Comparison of ENCODE assay signal across 18 cellular contexts in the genomic region with DNA sequence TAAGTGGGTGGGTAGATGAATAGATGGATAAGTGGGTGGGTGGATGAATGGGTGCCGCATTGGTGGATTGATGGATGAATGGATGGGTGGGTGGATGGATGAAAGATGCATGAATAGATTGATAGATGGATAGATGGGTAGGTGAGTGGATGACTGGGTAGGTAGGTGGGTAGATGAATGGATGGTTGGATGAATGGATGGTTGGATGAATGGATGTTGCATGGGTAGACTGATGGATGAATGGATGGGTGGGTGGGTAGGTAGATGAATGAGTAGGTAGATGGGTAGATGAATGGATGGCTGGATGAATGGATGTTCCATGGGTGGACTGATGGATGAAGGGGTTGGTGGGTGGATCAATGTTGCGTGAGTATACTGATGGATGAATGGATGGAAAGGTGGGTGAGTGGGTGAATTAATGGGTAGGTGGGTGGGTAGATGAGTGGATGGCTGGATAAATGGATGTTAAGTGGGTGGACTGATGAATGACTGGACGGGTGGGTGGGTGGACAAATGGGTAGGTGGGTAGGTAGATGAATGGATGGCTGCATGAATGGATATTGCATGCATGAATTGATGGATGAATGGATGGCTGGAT. TPM values are rescaled to one million over a fixed set of nuclear protein-coding genes. Genes with fewer than 3 reads are reported as not detected.
A peak's percentile ranks its signal among the peaks of the same experiment; 100 is the strongest.
DNase-seq lines count a peak whose midpoint lies in the region; ATAC-seq, FAIRE-seq and TF ChIP-seq lines count a peak whose summit lies in the region.
"Had no signal": no experiment of that assay in that cellular context is flagged by ENCODE, and none has a peak within 500 bp of the region (broad histone marks: within the 10 kb centered on the region; RNA-seq: fewer than 3 reads in every experiment).

No MANE protein-coding gene starts in this region.

- no peak for TF ChIP-seq EP300 in K562 (IDR thresholded peaks at IDR 0.05; ENCODE audit: low read length)

- H3K4me3 Mint-ChIP-seq in mesothelial cell of epicardium: no peak overlapping the region
- H3K4me3 Mint-ChIP-seq in natural killer cell treated with Interleukin-12 subunit alpha and Interleukin-12 subunit beta and Interleukin-15 and Interleukin-18, amount 100 ng/mL, for 72 hours: no peak overlapping the region
- H3K4me3 Mint-ChIP-seq: B cell; CD8-positive, alpha-beta T cell; GM23338; HFFc6 had no signal

- H3K9me3 ChIP-seq in HEK293 (ENCODE audit: control insufficient read depth, insufficient read depth, low read depth, low read length) (no peaks in the 10 kb centered on the region), K562 (replicated peaks; ENCODE audit: control insufficient read depth, insufficient read depth, low read depth, low read length) (peaks cover 19% of the 10 kb centered on the region), neuronal stem cell (replicated peaks in 1 of 2; ENCODE audit: control insufficient read depth in 2 of 2, insufficient read depth in 1 of 2, low read depth in 1 of 2, low read length in 2 of 2) (peaks cover 41 to 65% of the 10 kb centered on the region in 2 donors)

- no peak for FAIRE-seq in K562 (lab: Jason Lieb, UNC)
- FAIRE-seq: GM12878, H54 had no signal

- no peak for TF ChIP-seq RAD21 in K562 (CRISPR knock-in tag; conservative IDR thresholded peaks at IDR 0.05 in 1 of 2, IDR thresholded peaks at IDR 0.05 in 1 of 2)

- no peak overlapping the region for H4K8ac ChIP-seq in neuronal stem cell (ENCODE audit: low read depth, low read length)

- no peak overlapping the region for H2AFZ ChIP-seq in K562 (ENCODE audit: low read depth, low read length)
- H2AFZ ChIP-seq in neuronal stem cell (ENCODE audit: low read length): no peak overlapping the region
- H2AFZ ChIP-seq: GM23338 had no signal

- H4K20me1 ChIP-seq in K562 (replicated peaks; ENCODE audit: control insufficient read depth, insufficient read depth, low read length): no peaks in the 10 kb centered on the region

- ATAC-seq in K562 (no peak), GM21526 (IDR thresholded peaks at IDR 0.05; ENCODE audit: low FRiP score, unreplicated experiment) (no peak)
- ATAC-seq in natural killer cell treated with Interleukin-12 subunit alpha and Interleukin-12 subunit beta and Interleukin-15 and Interleukin-18, amount 100 ng/mL, for 72 hours: no peak
- ATAC-seq: CD8-positive, alpha-beta T cell; GM12878; GM23338 had no signal

- no peak overlapping the region for H2AK5ac ChIP-seq in neuronal stem cell (ENCODE audit: low read depth, low read length)

- in situ Hi-C loops in K562 (cut with MboI): no loop called here

- no peak overlapping the region for H3K4me3 ChIP-seq in HEK293 (ENCODE audit: low read depth, low read length)
- H3K4me3 ChIP-seq in K562: no peak overlapping the region
- peak overlapping the region in 1 of 2 donors; percentile 33 for H3K4me3 ChIP-seq in neuronal stem cell (ENCODE audit: low read length in 2 of 2)
- H3K4me3 ChIP-seq: GM12878, GM23338 had no signal

- intact Hi-C loops in K562 (cut with micrococcal nuclease): no loop called here

- peaks cover 85% of the 10 kb centered on the region for H3K36me3 Mint-ChIP-seq in mesothelial cell of epicardium
- H3K36me3 Mint-ChIP-seq in natural killer cell treated with Interleukin-12 subunit alpha and Interleukin-12 subunit beta and Interleukin-15 and Interleukin-18, amount 100 ng/mL, for 72 hours: peaks cover 30% of the 10 kb centered on the region

- TF ChIP-seq CTCF in HEK293 (tag by site-specific recombination; IDR thresholded peaks at IDR 0.05): no peak
- TF ChIP-seq CTCF in K562 (IDR thresholded peaks at IDR 0.05 in 2 of 3, conservative IDR thresholded peaks at IDR 0.05 in 1 of 3; ENCODE audit: insufficient read depth in 2 of 3, low read depth in 1 of 3, low read length in 3 of 3): no peak
- TF ChIP-seq CTCF in mesothelial cell of epicardium (IDR thresholded peaks at IDR 0.05; ENCODE audit: unreplicated experiment): no peak

- H3K27me3 ChIP-seq in K562 (ENCODE audit: control insufficient read depth in 2 of 2, insufficient read depth in 2 of 2, low read length in 2 of 2) (no peaks in the 10 kb centered on the region), neuronal stem cell (ENCODE audit: control insufficient read depth in 3 of 3, insufficient read depth in 3 of 3, low read depth in 1 of 3, low read length in 3 of 3) (no peaks in the 10 kb centered on the region)
- H3K27me3 ChIP-seq: BLaER1 treated with 17β-estradiol and CSF1 and Interleukin-3, amounts not matched to agents 10 nM and 100 nM had no signal

- BruUV-seq in K562 (replicated peaks; lab: Mats Ljungman, UMichigan): no TSS peak

- TF ChIP-seq POLR2A in K562 (conservative IDR thresholded peaks at IDR 0.05): no peak

- H3K27ac ChIP-seq in HEK293 (ENCODE audit: extremely low read depth, low read depth, low read length): no peak overlapping the region
- no peak overlapping the region for H3K27ac ChIP-seq in K562 (ENCODE audit: extremely low read depth, low read depth, low read length)
- H3K27ac ChIP-seq in neuronal stem cell (replicated peaks; ENCODE audit: low read length): no peak overlapping the region
- H3K27ac ChIP-seq: BLaER1 treated with 17β-estradiol and CSF1 and Interleukin-3, amounts not matched to agents 10 nM and 100 nM had no signal

- POLR2A ChIA-PET in HEK293 (lab: Yijun Ruan, JAX) (no interaction called here), K562 (lab: Yijun Ruan, JAX) (no interaction called here)

- CTCF ChIA-PET in HEK293 (lab: Yijun Ruan, JAX) (no interaction called here), K562 (lab: Yijun Ruan, JAX; ENCODE audit: low intra/inter-chr PET ratio) (no interaction called here)

- H3K4me1 ChIP-seq in HEK293 (ENCODE audit: control insufficient read depth, insufficient read depth, low read length) (no peaks in the 10 kb centered on the region), K562 (replicated peaks in 1 of 2; ENCODE audit: control insufficient read depth in 2 of 2, insufficient read depth in 2 of 2, low read length in 2 of 2) (no peaks in the 10 kb centered on the region; a peak in 1 of 5 replicates), neuronal stem cell (ENCODE audit: control insufficient read depth in 2 of 2, insufficient read depth in 1 of 2, low read depth in 1 of 2, low read length in 2 of 2) (no peaks in the 10 kb centered on the region)

- H3K4me2 ChIP-seq in K562 (ENCODE audit: insufficient read depth, low read length): no peak overlapping the region
- no peak overlapping the region for H3K4me2 ChIP-seq in neuronal stem cell (ENCODE audit: insufficient read depth, low read length, poor library complexity, severe bottlenecking)
- H3K4me2 ChIP-seq: BLaER1 treated with 17β-estradiol and CSF1 and Interleukin-3, amounts not matched to agents 10 nM and 100 nM; GM23338 had no signal

- no peaks in the 10 kb centered on the region for H3K4me1 Mint-ChIP-seq in mesothelial cell of epicardium
- H3K4me1 Mint-ChIP-seq in natural killer cell treated with Interleukin-12 subunit alpha and Interleukin-12 subunit beta and Interleukin-15 and Interleukin-18, amount 100 ng/mL, for 72 hours (ENCODE audit: low read depth in 2 of 2): peaks cover 3 to 14% of the 10 kb centered on the region in 2 donors
- H3K4me1 Mint-ChIP-seq: B cell, GM23338 had no signal

- H3K27ac Mint-ChIP-seq in mesothelial cell of epicardium: no peak overlapping the region
- no peak overlapping the region for H3K27ac Mint-ChIP-seq in natural killer cell treated with Interleukin-12 subunit alpha and Interleukin-12 subunit beta and Interleukin-15 and Interleukin-18, amount 100 ng/mL, for 72 hours
- H3K27ac Mint-ChIP-seq: B cell; CD8-positive, alpha-beta T cell; GM23338; HFFc6 had no signal

- no peak overlapping the region for H3K23ac ChIP-seq in neuronal stem cell (ENCODE audit: low read depth, low read length, poor library complexity)

- 95% methylated on average over 2 of the region's 3 CpGs for WGBS in K562 (ENCODE audit: insufficient coverage, low coverage, missing lambda C conversion rate)
- WGBS in neuronal stem cell (ENCODE audit: extremely low coverage in 2 of 2, insufficient read length in 2 of 2, insufficient replicate concordance in 1 of 2), 2 donors: 60% methylated on average over 1 of the region's 3 CpGs; no CpG with 5 or more reads in 1 of the 2 donors

- H2BK15ac ChIP-seq in neuronal stem cell (ENCODE audit: low read length): no peak overlapping the region

- no peak overlapping the region for H3K14ac ChIP-seq in neuronal stem cell (ENCODE audit: low read length)

- H4K91ac ChIP-seq in neuronal stem cell (ENCODE audit: low read depth, low read length, poor library complexity): no peak overlapping the region

- no peaks in the 10 kb centered on the region; the same call in 2 of the 3 replicates for H3K79me2 ChIP-seq in K562 (ENCODE audit: control insufficient read depth, insufficient read depth, low read length)

- H3K9ac ChIP-seq in K562 (ENCODE audit: insufficient read depth in 1 of 2, low read depth in 2 of 2, low read length in 2 of 2) (no peak overlapping the region), neuronal stem cell (ENCODE audit: low read depth, low read length, poor library complexity) (peak overlapping the region; percentile 27)
- H3K9ac ChIP-seq: BLaER1 treated with 17β-estradiol and CSF1 and Interleukin-3, amounts not matched to agents 10 nM and 100 nM had no signal

- H3K9me1 ChIP-seq in K562 (ENCODE audit: control insufficient read depth, insufficient read depth, low read length): no peaks in the 10 kb centered on the region

- H3K79me1 ChIP-seq in neuronal stem cell (ENCODE audit: low read depth, low read length): no peaks in the 10 kb centered on the region

- H2BK12ac ChIP-seq in neuronal stem cell (ENCODE audit: low read length): no peak overlapping the region

- peaks cover 72% of the 10 kb centered on the region for H3K9me3 Mint-ChIP-seq in mesothelial cell of epicardium
- peaks cover 19% of the 10 kb centered on the region for H3K9me3 Mint-ChIP-seq in natural killer cell treated with Interleukin-12 subunit alpha and Interleukin-12 subunit beta and Interleukin-15 and Interleukin-18, amount 100 ng/mL, for 72 hours

- H3K36me3 ChIP-seq in HEK293 (ENCODE audit: control insufficient read depth in 2 of 2, insufficient read depth in 1 of 2, low read length in 2 of 2) (peaks cover 0 to 53% of the 10 kb centered on the region in 2 experiments; a peak in 2 of 3 replicates), K562 (ENCODE audit: control insufficient read depth, insufficient read depth, low read length) (peaks cover 52% of the 10 kb centered on the region; the same call in 2 of the 3 replicates), neuronal stem cell (replicated peaks in 1 of 2; ENCODE audit: control insufficient read depth in 2 of 2, insufficient read depth in 2 of 2, low read length in 2 of 2) (peaks cover 5 to 67% of the 10 kb centered on the region in 2 donors)

- no peak overlapping the region for H2BK5ac ChIP-seq in neuronal stem cell (ENCODE audit: low read length)

- no peak overlapping the region for H3K4ac ChIP-seq in neuronal stem cell (ENCODE audit: low read length)

- no peak overlapping the region for H3K18ac ChIP-seq in neuronal stem cell (ENCODE audit: low read length)

- no peak overlapping the region for H2BK120ac ChIP-seq in neuronal stem cell (ENCODE audit: low read depth, low read length)

- DNase-seq in K562 (ENCODE audit: extremely low read depth in 1 of 4, low spot score in 3 of 4): no peak
- DNase-seq in neuronal stem cell (ENCODE audit: low spot score): no peak
- no peak for DNase-seq in mesothelial cell of epicardium (ENCODE audit: low spot score in 2 of 2, unreplicated experiment in 2 of 2)
- DNase-seq in natural killer cell treated with Interleukin-12 subunit alpha and Interleukin-12 subunit beta and Interleukin-15 and Interleukin-18, amount 100 ng/mL, for 72 hours (ENCODE audit: low spot score): no peak
- DNase-seq: Calu3; CD8-positive, alpha-beta T cell; DMS53; DND-41; EL; HCEC 1CT; HFFc6 had no signal

- H3K27me3 Mint-ChIP-seq in mesothelial cell of epicardium (ENCODE audit: low read depth): no peaks in the 10 kb centered on the region
- H3K27me3 Mint-ChIP-seq in natural killer cell treated with Interleukin-12 subunit alpha and Interleukin-12 subunit beta and Interleukin-15 and Interleukin-18, amount 100 ng/mL, for 72 hours: no peaks in the 10 kb centered on the region
- H3K27me3 Mint-ChIP-seq: B cell had no signal

RNA-seq across cellular contexts. Expression of a gene that starts 30.5 kb away (rescaled TPM):
- total RNA-seq in K562 (2011; cell fraction: chromatin; rRNA removed; ENCODE audit: low replicate concordance): 94.4 and 106 TPM in 2 replicates
- 48.0 and 49.5 TPM in 2 replicates for total RNA-seq in K562 (2011; cell fraction: nucleolus; rRNA removed)
- total RNA-seq in K562 (2011; cell fraction: nucleoplasm; rRNA removed): 47.5 and 60.0 TPM in 2 replicates
- total RNA-seq in K562 (2014; rRNA removed): 7.7 and 8.2 TPM in 2 replicates
- total RNA-seq in K562 (2014; rRNA removed; fragmentation: Illumina TruSeq; extraction: Trizol): 4.4 and 6.4 TPM in 2 replicates
- total RNA-seq in K562 (2015; rRNA removed; fragmentation: Illumina TruSeq; extraction: Trizol): 10.7 and 12.3 TPM in 2 replicates
- 15.1 and 16.0 TPM in 2 replicates for total RNA-seq in K562 (2021)
- polyA plus RNA-seq in K562 (2011; rRNA removed): 13.0 and 18.7 TPM in 2 replicates
- 13.4 and 18.3 TPM in 2 replicates for polyA plus RNA-seq in K562 (2011; cell fraction: cytosol; rRNA removed)
- 66.3 and 91.6 TPM in 2 replicates for polyA plus RNA-seq in K562 (2011; cell fraction: nucleus; rRNA removed)
- 12.3 and 19.9 TPM in 2 replicates for polyA plus RNA-seq in K562 (2012)
- polyA plus RNA-seq in K562 (2014; fragmentation: Illumina TruSeq; extraction: Trizol): 12.4 and 13.8 TPM in 2 replicates
- under 1 TPM; 0.75 to 0.87 TPM for polyA plus RNA-seq in K562 (2014; fragmentation: Nextera tagmentation; extraction: Ambion mirVana)
- polyA plus RNA-seq in K562 (2014; rRNA removed): 11.7 and 11.9 TPM in 2 replicates
- 22.6 and 23.1 TPM in 2 replicates for polyA minus RNA-seq in K562 (2011; rRNA and poly(A)+ RNA removed)
- polyA minus RNA-seq in K562 (2011; cell fraction: cytosol; rRNA and poly(A)+ RNA removed): 9.9 and 13.2 TPM in 2 replicates
- polyA minus RNA-seq in K562 (2011; cell fraction: nucleus; rRNA and poly(A)+ RNA removed): 34.6 and 45.8 TPM in 2 replicates
- 4.1 TPM for polyA plus RNA-seq in neuronal stem cell (2013, experiment 1 of 2)
- polyA plus RNA-seq in neuronal stem cell (2013, experiment 2 of 2): 4.3 TPM
- 25.9 to 29.8 TPM (median 27.3 TPM) in 3 replicates for total RNA-seq in mesothelial cell of epicardium
- 10 to 100 TPM; 13.0 to 40.9 TPM for total RNA-seq in natural killer cell treated with Interleukin-12 subunit alpha and Interleukin-12 subunit beta and Interleukin-15 and Interleukin-18, amount 100 ng/mL, for 72 hours

RNA-seq across cellular contexts. Expression of a gene that starts 32.9 kb away (rescaled TPM):
- 9.2 and 12.9 TPM in 2 replicates for total RNA-seq in K562 (2011; cell fraction: chromatin; rRNA removed; ENCODE audit: low replicate concordance)
- 7.8 and 10.5 TPM in 2 replicates for total RNA-seq in K562 (2011; cell fraction: nucleolus; rRNA removed)
- total RNA-seq in K562 (2011; cell fraction: nucleoplasm; rRNA removed): 11.3 and 11.6 TPM in 2 replicates
- total RNA-seq in K562 (2014; rRNA removed) (5.1 and 5.6 TPM in 2 replicates), K562 (2014; rRNA removed; fragmentation: Illumina TruSeq; extraction: Trizol) (4.2 and 5.8 TPM in 2 replicates), K562 (2015; rRNA removed; fragmentation: Illumina TruSeq; extraction: Trizol) (3.6 and 4.3 TPM in 2 replicates), K562 (2021) (3.3 and 6.3 TPM in 2 replicates), mesothelial cell of epicardium (4.3 to 6.2 TPM (median 5.9 TPM) in 3 replicates)
- polyA plus RNA-seq in K562 (2011; rRNA removed) (7.5 and 8.1 TPM in 2 replicates), K562 (2014; fragmentation: Illumina TruSeq; extraction: Trizol) (4.1 and 4.7 TPM in 2 replicates), K562 (2014; fragmentation: Nextera tagmentation; extraction: Ambion mirVana) (1 to 10 TPM; 2.8 to 4.2 TPM), K562 (2014; rRNA removed) (4.7 and 5.4 TPM in 2 replicates)
- 6.5 and 7.1 TPM in 2 replicates for polyA plus RNA-seq in K562 (2011; cell fraction: cytosol; rRNA removed)
- 6.2 and 6.6 TPM in 2 replicates for polyA plus RNA-seq in K562 (2011; cell fraction: nucleus; rRNA removed)
- polyA plus RNA-seq in K562 (2012): 5.6 and 7.6 TPM in 2 replicates
- 4.2 and 5.7 TPM in 2 replicates for polyA minus RNA-seq in K562 (2011; rRNA and poly(A)+ RNA removed)
- polyA minus RNA-seq in K562 (2011; cell fraction: cytosol; rRNA and poly(A)+ RNA removed): 1.2 and 2.1 TPM in 2 replicates
- polyA minus RNA-seq in K562 (2011; cell fraction: nucleus; rRNA and poly(A)+ RNA removed): 3.4 and 3.8 TPM in 2 replicates
- polyA plus RNA-seq in neuronal stem cell (2013, experiment 1 of 2): 3.8 TPM
- 3.2 TPM for polyA plus RNA-seq in neuronal stem cell (2013, experiment 2 of 2)
- total RNA-seq in natural killer cell treated with Interleukin-12 subunit alpha and Interleukin-12 subunit beta and Interleukin-15 and Interleukin-18, amount 100 ng/mL, for 72 hours: 1 to 10 TPM; 6.1 to 6.3 TPM

RNA-seq across cellular contexts. Expression of a gene that starts 41.0 kb away (rescaled TPM):
- total RNA-seq in K562 (2011; cell fraction: chromatin; rRNA removed; ENCODE audit: low replicate concordance): 13.5 and 56.3 TPM in 2 replicates
- total RNA-seq in K562 (2011; cell fraction: nucleolus; rRNA removed): 37.2 and 53.2 TPM in 2 replicates
- total RNA-seq in K562 (2011; cell fraction: nucleoplasm; rRNA removed): 20.7 and 21.8 TPM in 2 replicates
- total RNA-seq in K562 (2014; rRNA removed) (15.7 and 25.3 TPM in 2 replicates), K562 (2014; rRNA removed; fragmentation: Illumina TruSeq; extraction: Trizol) (1.7 and 2.5 TPM in 2 replicates), K562 (2015; rRNA removed; fragmentation: Illumina TruSeq; extraction: Trizol) (7.0 and 7.1 TPM in 2 replicates), K562 (2021) (38.3 and 38.7 TPM in 2 replicates), mesothelial cell of epicardium (26.4 to 28.3 TPM (median 28.3 TPM) in 3 replicates)
- polyA plus RNA-seq in K562 (2011; rRNA removed) (5.5 and 10.0 TPM in 2 replicates), K562 (2014; fragmentation: Illumina TruSeq; extraction: Trizol) (5.6 and 21.3 TPM in 2 replicates), K562 (2014; fragmentation: Nextera tagmentation; extraction: Ambion mirVana) (under 1 TPM; 0.07 to 0.45 TPM), K562 (2014; rRNA removed) (21.9 and 28.2 TPM in 2 replicates)
- polyA plus RNA-seq in K562 (2011; cell fraction: cytosol; rRNA removed): 12.6 and 28.4 TPM in 2 replicates
- 56.7 and 79.9 TPM in 2 replicates for polyA plus RNA-seq in K562 (2011; cell fraction: nucleus; rRNA removed)
- 21.9 and 55.2 TPM in 2 replicates for polyA plus RNA-seq in K562 (2012)
- 1.9 and 3.7 TPM in 2 replicates for polyA minus RNA-seq in K562 (2011; rRNA and poly(A)+ RNA removed)
- polyA minus RNA-seq in K562 (2011; cell fraction: cytosol; rRNA and poly(A)+ RNA removed): 29.7 and 42.0 TPM in 2 replicates
- polyA minus RNA-seq in K562 (2011; cell fraction: nucleus; rRNA and poly(A)+ RNA removed): 17.6 and 18.4 TPM in 2 replicates
- 15.2 TPM for polyA plus RNA-seq in neuronal stem cell (2013, experiment 1 of 2)
- 15.3 TPM for polyA plus RNA-seq in neuronal stem cell (2013, experiment 2 of 2)
- total RNA-seq in natural killer cell treated with Interleukin-12 subunit alpha and Interleukin-12 subunit beta and Interleukin-15 and Interleukin-18, amount 100 ng/mL, for 72 hours: 10 to 100 TPM; 60.9 to 67.6 TPM

RNA-seq across cellular contexts. Expression of a gene that starts 59.3 kb away (rescaled TPM):
- 47.6 and 128 TPM in 2 replicates for total RNA-seq in K562 (2011; cell fraction: chromatin; rRNA removed; ENCODE audit: low replicate concordance)
- 79.5 and 81.2 TPM in 2 replicates for total RNA-seq in K562 (2011; cell fraction: nucleolus; rRNA removed)
- total RNA-seq in K562 (2011; cell fraction: nucleoplasm; rRNA removed): 52.6 and 61.5 TPM in 2 replicates
- total RNA-seq in K562 (2014; rRNA removed): 18.6 and 24.3 TPM in 2 replicates
- total RNA-seq in K562 (2014; rRNA removed; fragmentation: Illumina TruSeq; extraction: Trizol): 3.7 and 4.1 TPM in 2 replicates
- total RNA-seq in K562 (2015; rRNA removed; fragmentation: Illumina TruSeq; extraction: Trizol): 10.4 and 14.5 TPM in 2 replicates
- 19.3 and 25.3 TPM in 2 replicates for total RNA-seq in K562 (2021)
- polyA plus RNA-seq in K562 (2011; rRNA removed): 8.4 and 14.0 TPM in 2 replicates
- 8.3 and 17.5 TPM in 2 replicates for polyA plus RNA-seq in K562 (2011; cell fraction: cytosol; rRNA removed)
- 81.9 and 107 TPM in 2 replicates for polyA plus RNA-seq in K562 (2011; cell fraction: nucleus; rRNA removed)
- 11.4 and 22.7 TPM in 2 replicates for polyA plus RNA-seq in K562 (2012)
- 4.7 and 8.9 TPM in 2 replicates for polyA plus RNA-seq in K562 (2014; fragmentation: Illumina TruSeq; extraction: Trizol)
- polyA plus RNA-seq in K562 (2014; fragmentation: Nextera tagmentation; extraction: Ambion mirVana): under 1 TPM; 0.08 to 0.41 TPM
- 26.1 and 26.8 TPM in 2 replicates for polyA plus RNA-seq in K562 (2014; rRNA removed)
- polyA minus RNA-seq in K562 (2011; rRNA and poly(A)+ RNA removed): 3.7 and 4.6 TPM in 2 replicates
- 7.4 and 9.3 TPM in 2 replicates for polyA minus RNA-seq in K562 (2011; cell fraction: cytosol; rRNA and poly(A)+ RNA removed)
- polyA minus RNA-seq in K562 (2011; cell fraction: nucleus; rRNA and poly(A)+ RNA removed): 26.9 and 33.0 TPM in 2 replicates
- 24.5 TPM for polyA plus RNA-seq in neuronal stem cell (2013, experiment 1 of 2)
- polyA plus RNA-seq in neuronal stem cell (2013, experiment 2 of 2): 23.9 TPM
- 58.3 to 60.3 TPM (median 58.6 TPM) in 3 replicates for total RNA-seq in mesothelial cell of epicardium
- total RNA-seq in natural killer cell treated with Interleukin-12 subunit alpha and Interleukin-12 subunit beta and Interleukin-15 and Interleukin-18, amount 100 ng/mL, for 72 hours: 10 to 100 TPM; 50.4 to 73.9 TPM
